Comparison of ENCODE assay signal across 34 cellular contexts in the genomic region with DNA sequence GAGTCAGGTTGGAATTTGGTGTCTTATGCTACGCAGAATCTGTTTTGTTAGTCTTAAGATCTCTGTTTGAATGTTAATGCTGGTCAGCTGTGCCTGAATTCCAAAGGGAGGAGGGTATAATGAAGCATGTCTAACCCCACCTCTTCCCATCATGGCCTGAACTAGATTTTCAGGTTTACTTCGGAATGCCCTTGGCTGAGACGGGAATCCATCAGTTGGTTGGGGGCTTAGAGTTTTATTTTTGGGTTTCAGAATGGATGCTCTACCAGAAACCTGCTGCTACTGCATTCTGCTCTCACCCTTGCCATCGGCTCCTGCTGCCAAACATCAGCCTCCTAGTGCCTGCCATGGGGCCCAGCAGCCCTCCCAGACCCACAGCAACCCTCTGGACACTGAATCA. TPM values are rescaled to one million over a fixed set of nuclear protein-coding genes. Genes with fewer than 3 reads are reported as not detected.
A peak's percentile ranks its signal among the peaks of the same experiment; 100 is the strongest.
DNase-seq lines count a peak whose midpoint lies in the region; ATAC-seq and TF ChIP-seq lines count a peak whose summit lies in the region.
"Had no signal": no experiment of that assay in that cellular context is flagged by ENCODE, and none has a peak within 500 bp of the region (broad histone marks: within the 10 kb centered on the region; RNA-seq: fewer than 3 reads in every experiment).

No MANE protein-coding gene starts in this region.

- H2BK5ac ChIP-seq in H9 (ENCODE audit: insufficient read length, low read length) = no peak overlapping the region
- H2BK5ac ChIP-seq in neuronal stem cell (ENCODE audit: low read length) = no peak overlapping the region

- H4K91ac ChIP-seq in H9 (ENCODE audit: insufficient read length, low read depth, low read length) (no peak overlapping the region), neuronal stem cell (ENCODE audit: low read depth, low read length, poor library complexity) (no peak overlapping the region)

- H3K9me3 Mint-ChIP-seq in H9 = no peaks in the 10 kb centered on the region
- H3K9me3 Mint-ChIP-seq in activated CD8-positive, alpha-beta T cell treated with anti-CD3 and anti-CD28 coated beads, Interleukin-2, amount 10 ng/mL, durations not matched to agents 7 days and 5 days (ENCODE audit: insufficient read depth) = no peaks in the 10 kb centered on the region
- H3K9me3 Mint-ChIP-seq: activated CD4-positive, alpha-beta memory T cell treated with anti-CD3 and anti-CD28 coated beads, Interleukin-2, amount 10 ng/mL, durations not matched to agents 7 days and 5 days; activated naive CD4-positive, alpha-beta T cell treated with anti-CD3 and anti-CD28 coated beads, Interleukin-2, amount 50 U/mL, for 24 hours; activated T-helper 2 cell treated with anti-CD3 and anti-CD28 coated beads, Interferon-gamma antibody, Interleukin-2, Interleukin-4, amounts not matched to agents 10 μg/mL and 5 μg/mL and 100 μg/mL, durations not matched to agents 14 hours and 24 hours and 36 hours; brain; stimulated activated effector memory CD8-positive, alpha-beta T cell treated with anti-CD3 and anti-CD28 coated beads, Interleukin-12 subunit alpha, Interleukin-12 subunit beta, amount 100 ng/mL, for 72 hours had no signal

- peak overlapping the region; percentile 12 for H2BK12ac ChIP-seq in H9 (ENCODE audit: insufficient read length, low read depth, low read length)
- no peak overlapping the region for H2BK12ac ChIP-seq in neuronal stem cell (ENCODE audit: low read length)

- no peak for ATAC-seq in left colon
- ATAC-seq in activated CD8-positive, alpha-beta T cell treated with anti-CD3 and anti-CD28 coated beads, Interleukin-2, amount 10 ng/mL, durations not matched to agents 7 days and 5 days = no peak
- ATAC-seq: A549; foreskin keratinocyte; left lung; Right ventricle myocardium inferior; SK-N-SH treated with all-trans-retinoic acid at 6 μM for 48 hours; stimulated activated effector memory CD8-positive, alpha-beta T cell treated with anti-CD3 and anti-CD28 coated beads, Interleukin-12 subunit alpha, Interleukin-12 subunit beta, amount 100 ng/mL, for 72 hours; T-helper 17 cell had no signal

- H3K27me3 ChIP-seq in H9 (ENCODE audit: insufficient read depth, low read length) (no peaks in the 10 kb centered on the region), SJCRH30 (peaks cover 7% of the 10 kb centered on the region; the same call in 1 of the 2 replicates), iPS-15b (ENCODE audit: control insufficient read depth, insufficient read depth, low read length) (no peaks in the 10 kb centered on the region), neuronal stem cell (ENCODE audit: control insufficient read depth in 3 of 3, insufficient read depth in 3 of 3, low read depth in 1 of 3, low read length in 3 of 3) (peaks cover 0 to 29% (median 0%) of the 10 kb centered on the region in 3 experiments)
- H3K27me3 ChIP-seq: vagina had no signal

- H3K14ac ChIP-seq in H9 (ENCODE audit: insufficient read depth, low read length) (peak overlapping the region; percentile 59), neuronal stem cell (ENCODE audit: low read length) (no peak overlapping the region)

- H3K4me3 ChIP-seq in SJCRH30 = no peak overlapping the region
- no peak overlapping the region for H3K4me3 ChIP-seq in iPS-15b (ENCODE audit: low read depth, low read length)
- no peak overlapping the region for H3K4me3 ChIP-seq in neuronal stem cell (ENCODE audit: low read length in 2 of 2)
- H3K4me3 ChIP-seq: A549, esophagus squamous epithelium, left lung, vagina had no signal

- TF ChIP-seq CTCF in H9 (conservative IDR thresholded peaks at IDR 0.05) = no peak

- H3K56ac ChIP-seq in H9 (ENCODE audit: insufficient read length, low read depth, low read length) = no peak overlapping the region

- no peaks in the 10 kb centered on the region for H4K20me1 ChIP-seq in H9 (ENCODE audit: control insufficient read depth, insufficient read depth, insufficient read length)

- peaks cover 61 to 68% of the 10 kb centered on the region in 2 experiments for H3K4me1 Mint-ChIP-seq in H9
- H3K4me1 Mint-ChIP-seq in activated CD8-positive, alpha-beta T cell treated with anti-CD3 and anti-CD28 coated beads, Interleukin-2, amount 10 ng/mL, durations not matched to agents 7 days and 5 days (ENCODE audit: low read depth) = peaks cover 3% of the 10 kb centered on the region

- POLR2A ChIA-PET in activated CD8-positive, alpha-beta T cell treated with anti-CD3 and anti-CD28 coated beads, Interleukin-2, amount 10 ng/mL, durations not matched to agents 7 days and 5 days (lab: Charles Lee) = no interaction called here

- H3K4me1 ChIP-seq in H9 (ENCODE audit: insufficient read depth, low read length) = peaks cover 13% of the 10 kb centered on the region; the same call in 1 of the 2 replicates
- H3K4me1 ChIP-seq in SJCRH30 = peaks cover 19% of the 10 kb centered on the region
- peaks cover 18% of the 10 kb centered on the region for H3K4me1 ChIP-seq in iPS-15b (ENCODE audit: control insufficient read depth, insufficient read depth, low read length)
- H3K4me1 ChIP-seq in neuronal stem cell (ENCODE audit: control insufficient read depth in 2 of 2, insufficient read depth in 1 of 2, low read depth in 1 of 2, low read length in 2 of 2) = peaks cover 0 to 19% of the 10 kb centered on the region in 2 donors
- H3K4me1 ChIP-seq: A549, foreskin keratinocyte, left lung, vagina had no signal

- no peak overlapping the region; the same call in 1 of the 2 replicates for H3K4ac ChIP-seq in H9 (ENCODE audit: low read depth, low read length)
- H3K4ac ChIP-seq in neuronal stem cell (ENCODE audit: low read length) = no peak overlapping the region

- H3K36me3 Mint-ChIP-seq in H9 (ENCODE audit: insufficient read depth in 1 of 3, low read depth in 3 of 3) = no peaks in the 10 kb centered on the region
- H3K36me3 Mint-ChIP-seq in activated CD8-positive, alpha-beta T cell treated with anti-CD3 and anti-CD28 coated beads, Interleukin-2, amount 10 ng/mL, durations not matched to agents 7 days and 5 days (ENCODE audit: low read depth) = no peaks in the 10 kb centered on the region
- H3K36me3 Mint-ChIP-seq: activated naive CD4-positive, alpha-beta T cell treated with anti-CD3 and anti-CD28 coated beads, Interleukin-2, amount 50 U/mL, for 24 hours; brain; stimulated activated effector memory CD8-positive, alpha-beta T cell treated with anti-CD3 and anti-CD28 coated beads, Interleukin-12 subunit alpha, Interleukin-12 subunit beta, amount 100 ng/mL, for 72 hours had no signal

- H2AK5ac ChIP-seq in H9 (ENCODE audit: insufficient read length, low read length) = peak overlapping the region; percentile 2
- peak overlapping the region; percentile 4 for H2AK5ac ChIP-seq in neuronal stem cell (ENCODE audit: low read depth, low read length)

- H4K5ac ChIP-seq in H9 (ENCODE audit: insufficient read length, low read depth, low read length) = peak overlapping the region; percentile 39

- no peak overlapping the region for H3K4me2 ChIP-seq in H9 (ENCODE audit: insufficient read depth, insufficient read length, low read length)
- no peak overlapping the region for H3K4me2 ChIP-seq in neuronal stem cell (ENCODE audit: insufficient read depth, low read length, poor library complexity, severe bottlenecking)
- H3K4me2 ChIP-seq: A549 had no signal

- H2BK20ac ChIP-seq in H9 (ENCODE audit: low read depth, low read length, poor library complexity, severe bottlenecking) = no peak overlapping the region

- H3K27ac ChIP-seq in H9 (ENCODE audit: insufficient read length, low read depth, low read length) (peak overlapping the region; percentile 21), SJCRH30 (peak overlapping the region; percentile 65), neuronal stem cell (replicated peaks; ENCODE audit: low read length) (no peak overlapping the region)
- H3K27ac ChIP-seq: A549, esophagus squamous epithelium, foreskin keratinocyte, left lung, vagina had no signal

- peak overlapping the region; percentile 91 to 96 (median 92) for H3K27ac Mint-ChIP-seq in H9
- no peak overlapping the region for H3K27ac Mint-ChIP-seq in activated CD8-positive, alpha-beta T cell treated with anti-CD3 and anti-CD28 coated beads, Interleukin-2, amount 10 ng/mL, durations not matched to agents 7 days and 5 days
- H3K27ac Mint-ChIP-seq: activated CD4-positive, alpha-beta memory T cell treated with anti-CD3 and anti-CD28 coated beads, Interleukin-2, amount 10 ng/mL, durations not matched to agents 7 days and 5 days; activated naive CD4-positive, alpha-beta T cell treated with anti-CD3 and anti-CD28 coated beads, Interleukin-2, amount 50 U/mL, for 24 hours; activated T-helper 2 cell treated with anti-CD3 and anti-CD28 coated beads, Interferon-gamma antibody, Interleukin-2, Interleukin-4, amounts not matched to agents 10 μg/mL and 5 μg/mL and 100 μg/mL, durations not matched to agents 14 hours and 24 hours and 36 hours; stimulated activated effector memory CD8-positive, alpha-beta T cell treated with anti-CD3 and anti-CD28 coated beads, Interleukin-12 subunit alpha, Interleukin-12 subunit beta, amount 100 ng/mL, for 72 hours; T-helper 17 cell had no signal

- no CpG with 5 or more reads among the region's 4 CpGs for WGBS in H9 (ENCODE audit: extremely low coverage, insufficient read length, low lambda C conversion rate)
- no CpG with 5 or more reads among the region's 4 CpGs for WGBS in neuronal stem cell (ENCODE audit: extremely low coverage in 2 of 2, insufficient read length in 2 of 2, insufficient replicate concordance in 1 of 2), 2 donors

- H3K36me3 ChIP-seq in SJCRH30 (no peaks in the 10 kb centered on the region), iPS-15b (ENCODE audit: control insufficient read depth, insufficient read depth, low read length) (no peaks in the 10 kb centered on the region), neuronal stem cell (replicated peaks in 1 of 2; ENCODE audit: control insufficient read depth in 2 of 2, insufficient read depth in 2 of 2, low read length in 2 of 2) (no peaks in the 10 kb centered on the region)
- H3K36me3 ChIP-seq: esophagus squamous epithelium, left lung, vagina had no signal

- peak overlapping the region; percentile 8 for H3T11ph ChIP-seq in H9 (ENCODE audit: low read length)

- no peak overlapping the region for H2AFZ ChIP-seq in H9 (ENCODE audit: low read length)
- no peak overlapping the region for H2AFZ ChIP-seq in neuronal stem cell (ENCODE audit: low read length)

- H3K79me1 ChIP-seq in H9 (ENCODE audit: insufficient read depth, low read depth, low read length, poor library complexity, severe bottlenecking) (no peaks in the 10 kb centered on the region), neuronal stem cell (ENCODE audit: low read depth, low read length) (no peaks in the 10 kb centered on the region)

- H3K79me2 ChIP-seq in H9 (ENCODE audit: insufficient read depth, low read length) = no peaks in the 10 kb centered on the region

- H3K23ac ChIP-seq in H9 (ENCODE audit: insufficient read length, low read depth, low read length) (no peak overlapping the region), neuronal stem cell (ENCODE audit: low read depth, low read length, poor library complexity) (no peak overlapping the region)

- no peaks in the 10 kb centered on the region for H3K23me2 ChIP-seq in H9 (ENCODE audit: insufficient read length, low read depth, low read length, poor library complexity, severe bottlenecking)

- H3K9me3 ChIP-seq in H9 (ENCODE audit: control insufficient read depth, low read depth, low read length) (no peaks in the 10 kb centered on the region), SJCRH30 (replicated peaks) (no peaks in the 10 kb centered on the region), iPS-15b (ENCODE audit: control insufficient read depth, insufficient read depth, low read length) (no peaks in the 10 kb centered on the region), neuronal stem cell (replicated peaks in 1 of 2; ENCODE audit: control insufficient read depth in 2 of 2, insufficient read depth in 1 of 2, low read depth in 1 of 2, low read length in 2 of 2) (no peaks in the 10 kb centered on the region)
- H3K9me3 ChIP-seq: A549, esophagus squamous epithelium, left lung, vagina had no signal

- H3K18ac ChIP-seq in H9 (ENCODE audit: insufficient read length, low read depth, low read length) (peak overlapping the region; percentile 91), neuronal stem cell (ENCODE audit: low read length) (no peak overlapping the region)

- no peaks in the 10 kb centered on the region for H3K27me3 Mint-ChIP-seq in H9 (ENCODE audit: low read depth)
- H3K27me3 Mint-ChIP-seq in activated CD8-positive, alpha-beta T cell treated with anti-CD3 and anti-CD28 coated beads, Interleukin-2, amount 10 ng/mL, durations not matched to agents 7 days and 5 days (ENCODE audit: low read depth) = peaks cover 19% of the 10 kb centered on the region
- H3K27me3 Mint-ChIP-seq: brain had no signal

- intact Hi-C loops in left colon (cut with DNase I, micrococcal nuclease) = no loop called here

- H3K9ac ChIP-seq in H9 (ENCODE audit: extremely low read depth, insufficient read length, low read length) (no peak overlapping the region), iPS-15b (ENCODE audit: low read depth, low read length) (peak overlapping the region; percentile 70), neuronal stem cell (ENCODE audit: low read depth, low read length, poor library complexity) (no peak overlapping the region)

- H2BK15ac ChIP-seq in H9 (ENCODE audit: low read depth, low read length) (no peak overlapping the region), neuronal stem cell (ENCODE audit: low read length) (no peak overlapping the region)

- H4K8ac ChIP-seq in H9 (replicated peaks; ENCODE audit: insufficient read length, low read depth, low read length) (no peak overlapping the region), neuronal stem cell (ENCODE audit: low read depth, low read length) (no peak overlapping the region)

- DNase-seq in H9 (no peak), SJCRH30 (peak; percentile 27 to 34), neuronal stem cell (ENCODE audit: low spot score) (no peak), left colon (no peak), NCI-H2196 treated with DMSO at 0.1 percent for 48 hours (lab: John Stamatoyannopoulos, UW; ENCODE audit: unreplicated experiment) (no peak)
- DNase-seq in activated CD8-positive, alpha-beta T cell treated with anti-CD3 and anti-CD28 coated beads, Interleukin-2, amount 10 ng/mL, durations not matched to agents 7 days and 5 days = no peak
- no peak for DNase-seq in stimulated activated naive CD4-positive, alpha-beta T cell (lab: John Stamatoyannopoulos, UW)
- DNase-seq: activated CD4-positive, alpha-beta memory T cell treated with anti-CD3 and anti-CD28 coated beads, Interleukin-2, amount 10 ng/mL, durations not matched to agents 7 days and 5 days; activated CD4-positive, CD25-positive, alpha-beta regulatory T cell treated with anti-CD3 and anti-CD28 coated beads, Interleukin-2, amount 50 U/mL, for 72 hours; amniotic stem cell; Calu3; DMS79 treated with DMSO at 0.1 percent for 48 hours; esophagus squamous epithelium; foreskin keratinocyte; GF-D8; head of caudate nucleus; KBM-7; left lung; mesenchymal stem cell; NCI-H1105; NCI-H187 treated with DMSO at 0.1 percent for 48 hours; NCI-H526; NK-92 treated with Interleukin-12 subunit alpha and Interleukin-12 subunit beta, amount 100 ng/mL, for 24 hours; occipital lobe; T-helper 17 cell had no signal

- H2BK120ac ChIP-seq in H9 (ENCODE audit: low read depth, low read length, poor library complexity, severe bottlenecking) (no peak overlapping the region), neuronal stem cell (ENCODE audit: low read depth, low read length) (no peak overlapping the region)

- peak overlapping the region in 1 of 2 experiments; percentile 38; a peak in 1 of 5 replicates for H3K4me3 Mint-ChIP-seq in H9
- no peak overlapping the region for H3K4me3 Mint-ChIP-seq in activated CD8-positive, alpha-beta T cell treated with anti-CD3 and anti-CD28 coated beads, Interleukin-2, amount 10 ng/mL, durations not matched to agents 7 days and 5 days
- H3K4me3 Mint-ChIP-seq: activated CD4-positive, alpha-beta memory T cell treated with anti-CD3 and anti-CD28 coated beads, Interleukin-2, amount 10 ng/mL, durations not matched to agents 7 days and 5 days; activated naive CD4-positive, alpha-beta T cell treated with anti-CD3 and anti-CD28 coated beads, Interleukin-2, amount 50 U/mL, for 24 hours; brain; stimulated activated effector memory CD8-positive, alpha-beta T cell treated with anti-CD3 and anti-CD28 coated beads, Interleukin-12 subunit alpha, Interleukin-12 subunit beta, amount 100 ng/mL, for 72 hours; T-helper 17 cell had no signal

- CTCF ChIA-PET in activated CD8-positive, alpha-beta T cell treated with anti-CD3 and anti-CD28 coated beads, Interleukin-2, amount 10 ng/mL, durations not matched to agents 7 days and 5 days (lab: Charles Lee) = interaction anchor here (1.5 to 4.1 kb wide), 2 partner anchors 21 to 72 kb away, joined by 3 to 42 read pairs; no protein-coding TSS in a partner anchor

RNA-seq across cellular contexts. Expression of gene ETV3, which starts 24.1 kb away (rescaled TPM):
- total RNA-seq in H9 (2021) = 36.3 and 36.4 TPM in 2 replicates
- 12.2 and 12.5 TPM in 2 replicates for total RNA-seq in SJCRH30 (2014; rRNA removed; shearing (Covaris generic))
- polyA plus RNA-seq in neuronal stem cell (2013, experiment 1 of 2) = 6.7 TPM
- 6.9 TPM for polyA plus RNA-seq in neuronal stem cell (2013, experiment 2 of 2)
- 10 to 100 TPM; 27.9 to 32.5 TPM for total RNA-seq in left colon
- total RNA-seq in activated CD8-positive, alpha-beta T cell treated with anti-CD3 and anti-CD28 coated beads, Interleukin-2, amount 10 ng/mL, durations not matched to agents 7 days and 5 days = 10 to 100 TPM; 38.2 to 40.2 TPM

Comparison
In these comparisons a context has a peak if more than half of its experiments do, and no peak if none do; other contexts are left out.
1. DNase-seq: peak in SJCRH30 (2 of 2); none in H9 (single experiment), neuronal stem cell (single experiment), left colon (0 of 2), activated CD8-positive, alpha-beta T cell treated with anti-CD3 and anti-CD28 coated beads, Interleukin-2, amount 10 ng/mL, durations not matched to agents 7 days and 5 days (single experiment), stimulated activated naive CD4-positive, alpha-beta T cell (0 of 6) and NCI-H2196 treated with DMSO at 0.1 percent for 48 hours (single experiment).